11 cellular contexts compared by ENCODE assay signal in the genomic region with DNA sequence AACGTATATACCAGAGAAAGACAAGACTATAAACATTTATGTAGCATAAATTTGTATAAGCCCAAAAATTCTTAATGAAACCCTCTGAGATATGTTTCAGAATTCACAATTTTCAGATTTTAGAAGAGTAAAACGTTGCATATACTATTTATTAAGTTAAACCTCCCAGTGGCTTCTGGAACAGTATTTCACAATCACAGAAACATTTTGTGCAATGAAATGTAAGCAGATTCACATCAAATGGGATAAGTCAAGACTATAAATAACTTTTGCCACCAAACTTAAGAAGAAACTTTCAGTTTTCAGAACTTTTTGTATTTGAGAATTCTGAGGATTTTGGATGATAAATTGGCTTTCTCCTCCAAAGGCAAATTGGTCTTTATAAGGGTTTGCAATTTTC. TPM values are rescaled to one million over a fixed set of nuclear protein-coding genes. Genes with fewer than 3 reads are reported as not detected.
DNase-seq lines count a peak whose midpoint lies in the region; ATAC-seq and TF ChIP-seq lines count a peak whose summit lies in the region.
"Had no signal": no experiment of that assay in that cellular context is flagged by ENCODE, and none has a peak within 500 bp of the region (broad histone marks: within the 10 kb centered on the region; RNA-seq: fewer than 3 reads in every experiment).

No MANE protein-coding gene starts in this region.

- peaks cover 4% of the 10 kb centered on the region for H3K27me3 Mint-ChIP-seq in GM23338 (ENCODE audit: insufficient read depth, low read depth, poor library complexity)
- H3K27me3 Mint-ChIP-seq: naive B cell had no signal

- H3K27ac ChIP-seq in GM23338 (ENCODE audit: low read depth) (peak overlapping the region; percentile 52), OCI-LY7 (ENCODE audit: low read depth, low read length, poor library complexity, severe bottlenecking) (peak overlapping the region; percentile 44), stomach (peak overlapping the region in 4 of 5 donors; percentile 27 to 74 (median 67))

- TF ChIP-seq CTCF in GM23338 (conservative IDR thresholded peaks at IDR 0.05; ENCODE audit: low read depth in 2 of 2) (no peak), OCI-LY7 (conservative IDR thresholded peaks at IDR 0.05; ENCODE audit: low read length) (no peak), stomach (IDR thresholded peaks at IDR 0.05) (no peak)

- H3K36me3 ChIP-seq in GM23338 (ENCODE audit: insufficient read depth) = peaks cover 13% of the 10 kb centered on the region; the same call in 1 of the 2 replicates
- H3K36me3 ChIP-seq in OCI-LY7 (ENCODE audit: insufficient read depth, low read length) = peaks cover 89% of the 10 kb centered on the region
- peaks cover 24 to 68% (median 54%) of the 10 kb centered on the region in 4 donors for H3K36me3 ChIP-seq in stomach

- peaks cover 98% of the 10 kb centered on the region for H3K79me2 ChIP-seq in GM23338 (replicated peaks; ENCODE audit: insufficient read depth)
- peaks cover 83% of the 10 kb centered on the region for H3K79me2 ChIP-seq in OCI-LY7 (ENCODE audit: insufficient read depth, low read depth, low read length)

- H3K9me3 Mint-ChIP-seq in GM23338 = no peaks in the 10 kb centered on the region
- H3K9me3 Mint-ChIP-seq: naive B cell had no signal

- no peak for TF ChIP-seq EP300 in stomach (IDR thresholded peaks at IDR 0.05)

- no peak overlapping the region for H3K27ac Mint-ChIP-seq in GM23338

- no peaks in the 10 kb centered on the region for H3K9me3 ChIP-seq in OCI-LY7 (ENCODE audit: low read length)
- H3K9me3 ChIP-seq in stomach = no peaks in the 10 kb centered on the region

- peaks cover 21% of the 10 kb centered on the region for H3K4me1 Mint-ChIP-seq in GM23338

- H3K36me3 Mint-ChIP-seq in GM23338 (ENCODE audit: low read depth) = peaks cover 69% of the 10 kb centered on the region; the same call in 2 of the 3 replicates
- H3K36me3 Mint-ChIP-seq: naive B cell had no signal

- no peaks in the 10 kb centered on the region for H3K27me3 ChIP-seq in GM23338 (ENCODE audit: insufficient read depth)
- no peaks in the 10 kb centered on the region for H3K27me3 ChIP-seq in stomach

- H3F3A ChIP-seq in GM23338 (replicated peaks; ENCODE audit: low read depth) = peaks cover 4% of the 10 kb centered on the region; the same call in 1 of the 2 replicates

- H3K4me2 ChIP-seq in GM23338 (no peak overlapping the region), OCI-LY7 (ENCODE audit: low read length) (peak overlapping the region; percentile 61)

- POLR2A ChIA-PET in OCI-LY7 (lab: Charles Lee) = interaction anchor here (0.6 kb wide), 4 partner anchors 22 to 742 kb away, joined by 3 to 6 read pairs (median 3); no protein-coding TSS in a partner anchor

- DNase-seq in GM23338 (ENCODE audit: low spot score) = no peak
- DNase-seq in OCI-LY7 (ENCODE audit: low spot score) = no peak
- DNase-seq in fibroblast of peridontal ligament (ENCODE audit: extremely low read depth) = peak; percentile 79
- DNase-seq in stomach = no peak
- no peak for DNase-seq in retina
- DNase-seq: activated CD4-positive, CD25-positive, alpha-beta regulatory T cell; activated gamma-delta T cell; naive B cell; stimulated activated naive CD8-positive, alpha-beta T cell treated with anti-CD3 and anti-CD28 coated beads, Interleukin-15, Interleukin-2, amounts not matched to agents 100 U/mL and 50 U/mL, for 24 hours had no signal

- no peak overlapping the region for H2AFZ ChIP-seq in GM23338
- H2AFZ ChIP-seq in OCI-LY7 (ENCODE audit: low read length) = no peak overlapping the region

- no peak overlapping the region for H3K4me3 Mint-ChIP-seq in GM23338

- no peaks in the 10 kb centered on the region for H3K9me2 ChIP-seq in GM23338 (ENCODE audit: insufficient read depth)
- H3K9me2 ChIP-seq in OCI-LY7 (ENCODE audit: insufficient read depth, low read length) = no peaks in the 10 kb centered on the region

- BruUV-seq in OCI-LY7 (replicated peaks; lab: Mats Ljungman, UMichigan) = no TSS peak

- 38 to 71% (median 59%) methylated on average over 2 of the region's 2 CpGs for WGBS in stomach, 5 donors

- H3K4me3 ChIP-seq in GM23338 (no peak overlapping the region), OCI-LY7 (ENCODE audit: low read depth, low read length, poor library complexity, severe bottlenecking) (peak overlapping the region; percentile 17), stomach (no peak overlapping the region)

- intact Hi-C loops in OCI-LY7 (cut with micrococcal nuclease; ENCODE audit: unreplicated experiment) (no loop called here), stomach (cut with DNase I; ENCODE audit: low total_unique reads) (no loop called here)

- CTCF ChIA-PET in OCI-LY7 (lab: Charles Lee; ENCODE audit: unreplicated experiment) = no interaction called here

- no peak for ATAC-seq in GM23338
- no peak for ATAC-seq in GM21447 (IDR thresholded peaks at IDR 0.05; ENCODE audit: unreplicated experiment)
- ATAC-seq in GM19395 (IDR thresholded peaks at IDR 0.05; ENCODE audit: unreplicated experiment) = no peak
- ATAC-seq: stimulated activated naive CD8-positive, alpha-beta T cell treated with anti-CD3 and anti-CD28 coated beads, Interleukin-15, Interleukin-2, amounts not matched to agents 100 U/mL and 50 U/mL, for 24 hours had no signal

- no peak for TF ChIP-seq POLR2A in stomach (IDR thresholded peaks at IDR 0.05)

- H3K4me1 ChIP-seq in GM23338 (ENCODE audit: insufficient read depth) = peaks cover 34% of the 10 kb centered on the region
- peaks cover 29% of the 10 kb centered on the region for H3K4me1 ChIP-seq in OCI-LY7 (ENCODE audit: insufficient read depth, low read length, poor library complexity, severe bottlenecking)
- peaks cover 4 to 73% (median 43%) of the 10 kb centered on the region in 4 donors for H3K4me1 ChIP-seq in stomach

- H4K20me1 ChIP-seq in GM23338 (replicated peaks; ENCODE audit: insufficient read depth) (peaks cover 30% of the 10 kb centered on the region), OCI-LY7 (ENCODE audit: insufficient read depth, low read length) (peaks cover 9% of the 10 kb centered on the region; the same call in 1 of the 2 replicates)

TF ChIP-seq in GM23338, 12 proteins besides CTCF, POLR2A, EP300 and RAD21:
- no peak for TF ChIP-seq NANOG (IDR thresholded peaks at IDR 0.05; ENCODE audit: borderline replicate concordance)

RNA-seq across cellular contexts. Expression of a gene that starts 9.2 kb away (rescaled TPM):
- total RNA-seq in GM23338 (2014; rRNA removed; shearing (Covaris generic)) = 165 and 210 TPM in 2 replicates
- polyA plus RNA-seq in GM23338 (2016; fragmentation: Nextera tagmentation; extraction: Ambion mirVana) (398 and 476 TPM in 2 replicates), stomach (10 to 100 TPM; 44.7 to 56.1 (median 48.1) TPM)
- 103 and 158 TPM in 2 replicates for total RNA-seq in OCI-LY7 (2014; rRNA removed; shearing (Covaris generic))
- total RNA-seq in OCI-LY7 (2022) (121 and 129 TPM in 2 replicates), stomach (100 to 1,000 TPM; 110 to 291 (median 159) TPM)
